ENCODE assay signal across 1 cellular context in the genomic region with DNA sequence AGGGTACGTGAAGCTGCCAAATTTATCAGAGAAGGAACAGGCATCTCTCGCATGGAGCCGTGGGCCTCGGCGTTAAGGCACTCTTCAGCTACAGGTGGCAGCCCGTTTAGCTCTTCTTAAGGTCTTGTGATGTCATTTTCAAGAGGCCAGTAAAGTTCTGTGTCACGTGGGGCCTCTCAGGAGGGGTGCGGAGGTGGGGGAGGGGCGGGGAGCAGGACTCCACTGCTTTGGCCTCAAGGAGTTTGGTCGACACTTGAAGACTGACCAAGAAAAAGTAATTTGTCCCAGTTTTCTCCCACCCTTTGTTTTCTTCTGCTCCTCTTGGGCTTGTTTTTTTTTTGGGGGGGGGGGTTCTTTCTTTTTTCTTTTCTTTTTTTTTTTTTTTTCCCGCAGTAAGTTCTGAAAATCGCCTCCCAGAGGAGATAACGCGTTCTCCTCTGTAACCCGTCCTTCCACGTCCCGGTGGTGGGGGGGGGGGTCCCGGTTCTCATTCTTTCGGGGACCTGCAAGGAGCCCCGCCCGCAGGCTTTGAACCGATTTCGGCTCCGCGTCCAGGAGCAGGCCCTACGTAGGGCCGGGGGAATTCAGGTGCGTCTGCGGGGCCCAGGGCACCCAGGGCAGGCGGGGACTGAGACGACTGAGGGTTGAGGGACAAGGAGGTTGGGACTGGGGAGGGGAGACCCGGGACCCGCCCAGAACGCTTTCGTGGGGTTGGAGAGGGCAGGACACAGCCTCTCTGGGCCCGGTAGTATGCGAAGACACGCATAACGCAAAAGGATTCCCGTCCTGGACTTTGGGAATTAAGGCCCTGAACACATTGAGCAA.
TF ChIP-seq lines count a peak whose summit lies in the region.

No MANE protein-coding gene starts in this region.

TF ChIP-seq in IMR-90, 13 proteins besides CTCF, POLR2A, EP300 and RAD21:
- TF ChIP-seq FOS (IDR thresholded peaks at IDR 0.05; ENCODE audit: low read depth, low read length) (no peak), NFE2L2 (IDR thresholded peaks at IDR 0.05; ENCODE audit: low read depth, low read length) (no peak), RFX5 (IDR thresholded peaks at IDR 0.05; ENCODE audit: low read depth, low read length) (no peak), MAZ (IDR thresholded peaks at IDR 0.05; ENCODE audit: borderline replicate concordance, low read depth, low read length) (no peak)
- TF ChIP-seq, protein P1, sequence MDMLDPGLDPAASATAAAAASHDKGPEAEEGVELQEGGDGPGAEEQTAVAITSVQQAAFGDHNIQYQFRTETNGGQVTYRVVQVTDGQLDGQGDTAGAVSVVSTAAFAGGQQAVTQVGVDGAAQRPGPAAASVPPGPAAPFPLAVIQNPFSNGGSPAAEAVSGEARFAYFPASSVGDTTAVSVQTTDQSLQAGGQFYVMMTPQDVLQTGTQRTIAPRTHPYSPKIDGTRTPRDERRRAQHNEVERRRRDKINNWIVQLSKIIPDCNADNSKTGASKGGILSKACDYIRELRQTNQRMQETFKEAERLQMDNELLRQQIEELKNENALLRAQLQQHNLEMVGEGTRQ (IDR thresholded peaks at IDR 0.05; ENCODE audit: low read depth, low read length), result peak; percentile 88
- TF ChIP-seq, protein P2, sequence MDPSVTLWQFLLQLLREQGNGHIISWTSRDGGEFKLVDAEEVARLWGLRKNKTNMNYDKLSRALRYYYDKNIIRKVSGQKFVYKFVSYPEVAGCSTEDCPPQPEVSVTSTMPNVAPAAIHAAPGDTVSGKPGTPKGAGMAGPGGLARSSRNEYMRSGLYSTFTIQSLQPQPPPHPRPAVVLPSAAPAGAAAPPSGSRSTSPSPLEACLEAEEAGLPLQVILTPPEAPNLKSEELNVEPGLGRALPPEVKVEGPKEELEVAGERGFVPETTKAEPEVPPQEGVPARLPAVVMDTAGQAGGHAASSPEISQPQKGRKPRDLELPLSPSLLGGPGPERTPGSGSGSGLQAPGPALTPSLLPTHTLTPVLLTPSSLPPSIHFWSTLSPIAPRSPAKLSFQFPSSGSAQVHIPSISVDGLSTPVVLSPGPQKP (IDR thresholded peaks at IDR 0.05; ENCODE audit: borderline replicate concordance, low read depth, low read length), result no peak
